In the genomic region with DNA sequence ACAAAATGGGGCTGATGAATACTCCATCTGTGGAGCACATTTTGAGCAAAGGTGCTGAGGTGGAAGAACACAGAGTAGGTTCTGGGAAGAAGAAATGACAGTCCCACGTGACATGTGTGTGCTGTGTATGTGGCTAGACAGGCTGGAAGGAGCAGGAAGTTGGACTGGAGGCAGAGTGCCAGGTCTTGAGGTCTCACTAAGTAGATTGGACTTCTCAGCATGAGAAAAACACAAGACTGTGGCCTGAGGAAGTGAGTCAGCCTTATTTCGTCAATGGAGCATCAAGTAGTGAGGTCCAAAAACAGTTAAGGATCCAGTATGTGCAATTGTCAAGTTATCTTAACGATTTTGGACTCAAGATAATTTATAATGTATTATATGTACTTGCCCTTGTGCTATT, we compare ENCODE assay signal across 11 cellular contexts.
DNase-seq lines count a peak whose midpoint lies in the region; ATAC-seq and TF ChIP-seq lines count a peak whose summit lies in the region.
"Had no signal": no experiment of that assay in that cellular context is flagged by ENCODE, and none has a peak within 500 bp of the region (broad histone marks: within the 10 kb centered on the region; RNA-seq: fewer than 3 reads in every experiment).

No MANE protein-coding gene starts in this region.

- no peaks in the 10 kb centered on the region for H3K27me3 ChIP-seq in gastroesophageal sphincter
- H3K27me3 ChIP-seq: testis had no signal

- TF ChIP-seq POLR2A in gastroesophageal sphincter (IDR thresholded peaks at IDR 0.05) = no peak

- TF ChIP-seq EP300 in gastroesophageal sphincter (IDR thresholded peaks at IDR 0.05) = no peak

- H3K4me1 ChIP-seq in gastroesophageal sphincter = no peaks in the 10 kb centered on the region
- H3K4me1 ChIP-seq: testis had no signal

- peaks cover 16% of the 10 kb centered on the region for H3K4me1 Mint-ChIP-seq in osteocyte (ENCODE audit: unreplicated experiment)
- H3K4me1 Mint-ChIP-seq in naive thymus-derived CD8-positive, alpha-beta T cell = no peaks in the 10 kb centered on the region

- 15 to 50% methylated on average over 2 to 3 of the region's 3 CpGs for WGBS in gastroesophageal sphincter (ENCODE audit: low coverage in 1 of 2), 2 donors

- peak; percentile 93 for DNase-seq in GM04504 (ENCODE audit: low read depth)
- DNase-seq in SKM-1 (lab: John Stamatoyannopoulos, UW; ENCODE audit: unreplicated experiment) = peak; percentile 3
- no peak for DNase-seq in osteocyte (ENCODE audit: extremely low spot score, unreplicated experiment)
- DNase-seq in naive thymus-derived CD8-positive, alpha-beta T cell = no peak
- no peak for DNase-seq in NCI-H446 (lab: John Stamatoyannopoulos, UW)
- DNase-seq: activated CD4-positive, alpha-beta T cell treated with anti-CD3 and anti-CD28 coated beads for 48 hours; NCI-H526 treated with DMSO at 0.1 percent for 48 hours; testis had no signal

- peaks cover 0 to 12% (median 0%) of the 10 kb centered on the region in 3 donors for H3K9me3 ChIP-seq in gastroesophageal sphincter
- H3K9me3 ChIP-seq: testis had no signal

- no peaks in the 10 kb centered on the region for H3K36me3 ChIP-seq in gastroesophageal sphincter

- ATAC-seq in gastroesophageal sphincter (peak; percentile 48), GM19452 (IDR thresholded peaks at IDR 0.05; ENCODE audit: unreplicated experiment) (no peak), GM21515 (IDR thresholded peaks at IDR 0.05; ENCODE audit: unreplicated experiment) (no peak)
- no peak for ATAC-seq in naive thymus-derived CD8-positive, alpha-beta T cell

- H3K27me3 Mint-ChIP-seq in osteocyte (ENCODE audit: unreplicated experiment) = no peaks in the 10 kb centered on the region
- no peaks in the 10 kb centered on the region for H3K27me3 Mint-ChIP-seq in naive thymus-derived CD8-positive, alpha-beta T cell

- H3K27ac Mint-ChIP-seq in osteocyte (ENCODE audit: unreplicated experiment) = peak overlapping the region; percentile 82
- no peak overlapping the region for H3K27ac Mint-ChIP-seq in naive thymus-derived CD8-positive, alpha-beta T cell

- no peak overlapping the region for H3K4me3 ChIP-seq in gastroesophageal sphincter
- H3K4me3 ChIP-seq: testis had no signal

- H3K36me3 Mint-ChIP-seq in osteocyte (ENCODE audit: unreplicated experiment) = no peaks in the 10 kb centered on the region
- H3K36me3 Mint-ChIP-seq in naive thymus-derived CD8-positive, alpha-beta T cell = peaks cover 0 to 7% (median 0%) of the 10 kb centered on the region in 3 donors

- no peak overlapping the region for H3K27ac ChIP-seq in gastroesophageal sphincter
- H3K27ac ChIP-seq: testis had no signal

- POLR2A ChIA-PET in naive thymus-derived CD8-positive, alpha-beta T cell (lab: Charles Lee) = no interaction called here

- no peak overlapping the region for H3K4me3 Mint-ChIP-seq in osteocyte (ENCODE audit: unreplicated experiment)
- H3K4me3 Mint-ChIP-seq in naive thymus-derived CD8-positive, alpha-beta T cell = no peak overlapping the region

- TF ChIP-seq CTCF in gastroesophageal sphincter (IDR thresholded peaks at IDR 0.05) (no peak), osteocyte (IDR thresholded peaks at IDR 0.05) (no peak)

- peaks cover 12% of the 10 kb centered on the region for H3K9me3 Mint-ChIP-seq in osteocyte (ENCODE audit: unreplicated experiment)
- H3K9me3 Mint-ChIP-seq in naive thymus-derived CD8-positive, alpha-beta T cell = peaks cover 0 to 28% (median 6%) of the 10 kb centered on the region in 9 donors

Comparison
In these comparisons a context has a peak if more than half of its experiments do, and no peak if none do; other contexts are left out.
1. DNase-seq: peak in GM04504 (single experiment) and SKM-1 (single experiment); none in osteocyte (single experiment), naive thymus-derived CD8-positive, alpha-beta T cell (0 of 10) and NCI-H446 (0 of 2).